Comparison of ENCODE assay signal across 8 cellular contexts in the genomic region with DNA sequence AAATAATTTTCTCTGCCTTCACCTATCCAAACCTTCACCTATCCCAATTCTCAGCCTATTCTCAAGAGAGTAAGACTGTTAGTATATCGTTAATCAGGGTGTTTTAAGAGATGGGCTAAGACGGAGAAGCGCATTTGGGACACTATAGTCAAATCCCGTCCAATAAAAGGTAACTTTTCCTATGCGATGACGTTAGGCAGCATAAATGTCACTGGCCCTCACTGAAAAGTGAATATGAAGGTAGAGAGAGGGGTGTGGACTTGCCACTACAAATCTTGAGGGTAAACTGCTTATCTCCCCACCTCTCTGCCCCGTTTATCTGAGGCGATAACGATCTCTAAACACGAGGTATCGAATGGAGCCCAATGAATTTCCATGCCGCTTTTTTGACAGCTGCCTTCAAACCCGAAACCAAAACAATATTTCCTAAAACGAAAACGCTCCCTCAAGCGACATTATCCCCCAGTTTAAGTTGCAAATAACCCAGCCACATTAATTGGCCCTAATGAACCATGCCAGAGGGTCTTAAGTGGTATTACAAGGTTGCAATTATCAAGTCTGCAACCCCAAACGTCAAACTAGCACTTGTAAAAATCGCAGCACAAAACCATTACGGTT. TPM values are rescaled to one million over a fixed set of nuclear protein-coding genes. Genes with fewer than 3 reads are reported as not detected.
DNase-seq lines count a peak whose midpoint lies in the region; ATAC-seq and TF ChIP-seq lines count a peak whose summit lies in the region.

No MANE protein-coding gene starts in this region.

- no peak for TF ChIP-seq RAD21 in SK-N-SH (IDR thresholded peaks at IDR 0.05; ENCODE audit: low read length)

- H3K9me3 ChIP-seq in SK-N-SH (0 out of 2 replicates have a peak, but pooled peaks cover 3% of the 10 kb centered on the region), esophagus muscularis mucosa (no peaks in the 10 kb centered on the region), parathyroid adenoma (ENCODE audit: control insufficient read depth, low read length) (no peaks in the 10 kb centered on the region)

- H3K4me3 ChIP-seq in SK-N-SH (ENCODE audit: low read depth in 2 of 2, low read length in 1 of 2), result peak overlapping the region; percentile 83 to 90
- peak overlapping the region; percentile 82 to 92 (median 88) for H3K4me3 ChIP-seq in esophagus muscularis mucosa
- peak overlapping the region; percentile 83 for H3K4me3 ChIP-seq in parathyroid adenoma (ENCODE audit: low read depth, low read length)

- TF ChIP-seq CTCF in SK-N-SH (IDR thresholded peaks at IDR 0.05) (no peak), esophagus muscularis mucosa (IDR thresholded peaks at IDR 0.05) (no peak), parathyroid adenoma (IDR thresholded peaks at IDR 0.05) (no peak)

- no peak for DNase-seq in SK-N-SH
- DNase-seq in T-helper 2 cell, result peak in 3 of 5 experiments; percentile 20 to 74 (median 20)
- no peak for DNase-seq in esophagus muscularis mucosa (ENCODE audit: extremely low spot score)
- no peak for DNase-seq in inferior parietal cortex (ENCODE audit: extremely low spot score)
- no peak for DNase-seq in DMS114 treated with DMSO at 0.1 percent for 48 hours (lab: John Stamatoyannopoulos, UW; ENCODE audit: unreplicated experiment)

- CTCF ChIA-PET in SK-N-SH (lab: Yijun Ruan, JAX), result interaction anchor here (1.1 to 1.5 kb wide), 2 partner anchors 296 to 422 kb away, joined by 4 read pairs; no protein-coding TSS in a partner anchor

- H3K36me3 ChIP-seq in SK-N-SH (replicated peaks in 1 of 2; ENCODE audit: control insufficient read depth in 1 of 2, insufficient read depth in 2 of 2, low read length in 1 of 2) (peaks cover 16 to 27% of the 10 kb centered on the region in 2 experiments), esophagus muscularis mucosa (no peaks in the 10 kb centered on the region), parathyroid adenoma (ENCODE audit: control insufficient read depth, insufficient read depth, low read length) (no peaks in the 10 kb centered on the region)

- H3K9ac ChIP-seq in SK-N-SH (peak overlapping the region; percentile 90), parathyroid adenoma (no peak overlapping the region)

- POLR2A ChIA-PET in SK-N-SH (lab: Yijun Ruan, JAX), result no interaction called here

- H3K27ac ChIP-seq in SK-N-SH (ENCODE audit: low read depth in 2 of 2, low read length in 1 of 2), result peak overlapping the region in 1 of 2 experiments; percentile 87; a peak in 1 of 4 replicates
- H3K27ac ChIP-seq in esophagus muscularis mucosa (replicated peaks in 1 of 4), result peak overlapping the region; percentile 94 to 99 (median 98)
- no peak overlapping the region for H3K27ac ChIP-seq in parathyroid adenoma

- no peaks in the 10 kb centered on the region for H3K27me3 ChIP-seq in SK-N-SH (ENCODE audit: insufficient read depth)
- H3K27me3 ChIP-seq in esophagus muscularis mucosa, result no peaks in the 10 kb centered on the region
- H3K27me3 ChIP-seq in parathyroid adenoma (ENCODE audit: control insufficient read depth, insufficient read depth, low read length), result no peaks in the 10 kb centered on the region

- H2AFZ ChIP-seq in SK-N-SH (ENCODE audit: low read depth) (no peak overlapping the region), parathyroid adenoma (peak overlapping the region; percentile 92)

- WGBS in SK-N-SH (ENCODE audit: low lambda C conversion rate), result 71% methylated on average over 19 of the region's 19 CpGs
- 5% methylated on average over 19 of the region's 19 CpGs for whole genome bisulfite sequencing in esophagus muscularis mucosa

- H3K4me1 ChIP-seq in SK-N-SH (ENCODE audit: control insufficient read depth in 1 of 2, insufficient read depth in 2 of 2, low read depth in 1 of 2, low read length in 1 of 2), result peaks cover 9 to 19% of the 10 kb centered on the region in 2 experiments
- H3K4me1 ChIP-seq in esophagus muscularis mucosa, result peaks cover 9 to 44% (median 31%) of the 10 kb centered on the region in 4 donors
- peaks cover 10% of the 10 kb centered on the region for H3K4me1 ChIP-seq in parathyroid adenoma

- H3K4me2 ChIP-seq in SK-N-SH (peak overlapping the region; percentile 87), parathyroid adenoma (ENCODE audit: low read length) (peak overlapping the region; percentile 77)

- intact Hi-C loops in esophagus muscularis mucosa (cut with DNase I), result loop anchor here (5.0 kb wide), 5 partner anchors 105 to 480 kb away; no protein-coding TSS in a partner anchor

- H3K79me2 ChIP-seq in SK-N-SH (ENCODE audit: insufficient read depth), result peaks cover 65% of the 10 kb centered on the region
- H3K79me2 ChIP-seq in parathyroid adenoma, result peaks cover 19% of the 10 kb centered on the region

- TF ChIP-seq EP300 in SK-N-SH (IDR thresholded peaks at IDR 0.05; ENCODE audit: borderline replicate concordance in 1 of 2, low read depth in 1 of 2, low read length in 1 of 2) (no peak), esophagus muscularis mucosa (IDR thresholded peaks at IDR 0.05) (no peak)

- TF ChIP-seq POLR2A in esophagus muscularis mucosa (IDR thresholded peaks at IDR 0.05; ENCODE audit: low read depth), result no peak

- H3K9me2 ChIP-seq in SK-N-SH, result no peaks in the 10 kb centered on the region

- ATAC-seq in SK-N-SH treated with all-trans-retinoic acid at 6 μM for 48 hours, result no peak
- ATAC-seq in GM21619 (IDR thresholded peaks at IDR 0.05; ENCODE audit: unreplicated experiment), result no peak

- peaks cover 52% of the 10 kb centered on the region for H4K20me1 ChIP-seq in SK-N-SH (ENCODE audit: insufficient read depth)

- H3F3A ChIP-seq in SK-N-SH (replicated peaks; ENCODE audit: insufficient read depth), result peaks cover 17% of the 10 kb centered on the region

TF ChIP-seq in SK-N-SH, 30 proteins besides CTCF, POLR2A, EP300 and RAD21 (continues in another document):
- no peak for TF ChIP-seq ELF1 (IDR thresholded peaks at IDR 0.05)
- TF ChIP-seq, protein P1, sequence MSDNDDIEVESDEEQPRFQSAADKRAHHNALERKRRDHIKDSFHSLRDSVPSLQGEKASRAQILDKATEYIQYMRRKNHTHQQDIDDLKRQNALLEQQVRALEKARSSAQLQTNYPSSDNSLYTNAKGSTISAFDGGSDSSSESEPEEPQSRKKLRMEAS (IDR thresholded peaks at IDR 0.05; ENCODE audit: low read depth), result no peak
- TF ChIP-seq, protein P2, sequence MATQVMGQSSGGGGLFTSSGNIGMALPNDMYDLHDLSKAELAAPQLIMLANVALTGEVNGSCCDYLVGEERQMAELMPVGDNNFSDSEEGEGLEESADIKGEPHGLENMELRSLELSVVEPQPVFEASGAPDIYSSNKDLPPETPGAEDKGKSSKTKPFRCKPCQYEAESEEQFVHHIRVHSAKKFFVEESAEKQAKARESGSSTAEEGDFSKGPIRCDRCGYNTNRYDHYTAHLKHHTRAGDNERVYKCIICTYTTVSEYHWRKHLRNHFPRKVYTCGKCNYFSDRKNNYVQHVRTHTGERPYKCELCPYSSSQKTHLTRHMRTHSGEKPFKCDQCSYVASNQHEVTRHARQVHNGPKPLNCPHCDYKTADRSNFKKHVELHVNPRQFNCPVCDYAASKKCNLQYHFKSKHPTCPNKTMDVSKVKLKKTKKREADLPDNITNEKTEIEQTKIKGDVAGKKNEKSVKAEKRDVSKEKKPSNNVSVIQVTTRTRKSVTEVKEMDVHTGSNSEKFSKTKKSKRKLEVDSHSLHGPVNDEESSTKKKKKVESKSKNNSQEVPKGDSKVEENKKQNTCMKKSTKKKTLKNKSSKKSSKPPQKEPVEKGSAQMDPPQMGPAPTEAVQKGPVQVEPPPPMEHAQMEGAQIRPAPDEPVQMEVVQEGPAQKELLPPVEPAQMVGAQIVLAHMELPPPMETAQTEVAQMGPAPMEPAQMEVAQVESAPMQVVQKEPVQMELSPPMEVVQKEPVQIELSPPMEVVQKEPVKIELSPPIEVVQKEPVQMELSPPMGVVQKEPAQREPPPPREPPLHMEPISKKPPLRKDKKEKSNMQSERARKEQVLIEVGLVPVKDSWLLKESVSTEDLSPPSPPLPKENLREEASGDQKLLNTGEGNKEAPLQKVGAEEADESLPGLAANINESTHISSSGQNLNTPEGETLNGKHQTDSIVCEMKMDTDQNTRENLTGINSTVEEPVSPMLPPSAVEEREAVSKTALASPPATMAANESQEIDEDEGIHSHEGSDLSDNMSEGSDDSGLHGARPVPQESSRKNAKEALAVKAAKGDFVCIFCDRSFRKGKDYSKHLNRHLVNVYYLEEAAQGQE (IDR thresholded peaks at IDR 0.05; ENCODE audit: low read depth, low read length), result no peak

TF ChIP-seq in SK-N-SH treated with all-trans-retinoic acid at 6 μM for 48 hours, 23 proteins besides CTCF, POLR2A, EP300 and RAD21:
- TF ChIP-seq TCF4 (CRISPR knock-in tag; IDR thresholded peaks at IDR 0.05; ENCODE audit: borderline replicate concordance) (no peak), GLIS3 (CRISPR knock-in tag; IDR thresholded peaks at IDR 0.05) (no peak), ZC3H10 (CRISPR knock-in tag; IDR thresholded peaks at IDR 0.05) (no peak), ZNF8 (CRISPR knock-in tag; IDR thresholded peaks at IDR 0.05) (no peak), PPARA (CRISPR knock-in tag; IDR thresholded peaks at IDR 0.05; ENCODE audit: borderline replicate concordance) (no peak), ZNF565 (CRISPR knock-in tag; conservative IDR thresholded peaks at IDR 0.05; ENCODE audit: low read depth) (no peak)

RNA-seq across cellular contexts. Expression of a gene that starts 1.5 kb away (rescaled TPM):
- 7.1 and 8.2 TPM in 2 replicates for polyA plus RNA-seq in SK-N-SH (2012; rRNA removed)
- polyA plus RNA-seq in SK-N-SH (2012; cell fraction: cytosol; rRNA removed), result 9.7 and 9.8 TPM in 2 replicates
- 4.2 and 8.9 TPM in 2 replicates for polyA plus RNA-seq in SK-N-SH (2012; cell fraction: nucleus; rRNA removed)
- total RNA-seq in esophagus muscularis mucosa, result 10 to 100 TPM; 79.2 to 92.3 (median 89.3) TPM

Comparison
In these comparisons a context has a peak if more than half of its experiments do, and no peak if none do; other contexts are left out.
1. DNase-seq: peak in T-helper 2 cell (3 of 5); none in SK-N-SH (single experiment), esophagus muscularis mucosa (single experiment), inferior parietal cortex (single experiment) and DMS114 treated with DMSO at 0.1 percent for 48 hours (single experiment).
2. Peak in every context shown above with its lines, with median percentiles within 50 percentile points of each other: H3K4me3 ChIP-seq.